ENCODE assay signal across 24 cellular contexts in genomic region chr4:57612279-57612678, GRCh38.
DNase-seq lines count a peak whose midpoint lies in the region; ATAC-seq and TF ChIP-seq lines count a peak whose summit lies in the region.
"Had no signal": no experiment of that assay in that cellular context is flagged by ENCODE, and none has a peak within 500 bp of the region (broad histone marks: within the 10 kb centered on the region; RNA-seq: fewer than 3 reads in every experiment).

No MANE protein-coding gene starts in this region.

- TF ChIP-seq CTCF in DND-41 (IDR thresholded peaks at IDR 0.05; ENCODE audit: borderline replicate concordance, extremely low read depth, low read length, poor library complexity, severe bottlenecking) (peak; percentile 16), OCI-LY3 (IDR thresholded peaks at IDR 0.05; ENCODE audit: low read depth, low read length) (peak; percentile 12; the same call in 1 of the 2 replicates), kidney epithelial cell (IDR thresholded peaks at IDR 0.05; ENCODE audit: insufficient read depth, low read length, poor library complexity, severe bottlenecking) (peak; percentile 27), osteocyte (IDR thresholded peaks at IDR 0.05) (peak; percentile 15)

- H3K36me3 ChIP-seq in DND-41 (ENCODE audit: insufficient read depth, low read length) (no peaks in the 10 kb centered on the region), OCI-LY3 (replicated peaks; ENCODE audit: low read depth, low read length) (no peaks in the 10 kb centered on the region), kidney epithelial cell (ENCODE audit: control insufficient read depth, insufficient read depth, low read length) (no peaks in the 10 kb centered on the region)
- H3K36me3 ChIP-seq: gastroesophageal sphincter, HAP-1, spleen had no signal

- H3K9me3 ChIP-seq in DND-41 (ENCODE audit: insufficient read depth, low read length, severe bottlenecking) (no peaks in the 10 kb centered on the region), OCI-LY3 (ENCODE audit: insufficient read depth, low read length) (no peaks in the 10 kb centered on the region)
- H3K9me3 ChIP-seq: gastroesophageal sphincter, HAP-1, spleen had no signal

- no peak overlapping the region for H3K27ac Mint-ChIP-seq in osteocyte (ENCODE audit: unreplicated experiment)
- H3K27ac Mint-ChIP-seq: activated CD8-positive, alpha-beta memory T cell treated with anti-CD3 and anti-CD28 coated beads, Interleukin-2, amount 10 ng/mL, durations not matched to agents 7 days and 5 days; naive thymus-derived CD4-positive, alpha-beta T cell had no signal

- no peak overlapping the region for H3K27ac ChIP-seq in DND-41 (ENCODE audit: low read length)
- H3K27ac ChIP-seq in OCI-LY3 (ENCODE audit: low read length), result no peak overlapping the region
- H3K27ac ChIP-seq: coronary artery, gastroesophageal sphincter, spleen had no signal

- no peak overlapping the region for H3K4me3 Mint-ChIP-seq in osteocyte (ENCODE audit: unreplicated experiment)
- H3K4me3 Mint-ChIP-seq: activated CD8-positive, alpha-beta memory T cell treated with anti-CD3 and anti-CD28 coated beads, Interleukin-2, amount 10 ng/mL, durations not matched to agents 7 days and 5 days; naive thymus-derived CD4-positive, alpha-beta T cell had no signal

- no peak overlapping the region for H3K4me3 ChIP-seq in DND-41 (ENCODE audit: low read depth in 1 of 2, low read length in 2 of 2)
- no peak overlapping the region for H3K4me3 ChIP-seq in OCI-LY3 (ENCODE audit: low read length)
- H3K4me3 ChIP-seq in kidney epithelial cell (ENCODE audit: low read depth, low read length), result no peak overlapping the region
- H3K4me3 ChIP-seq: coronary artery, gastroesophageal sphincter, HAP-1, spleen had no signal

- no peaks in the 10 kb centered on the region for H3K9me3 Mint-ChIP-seq in osteocyte (ENCODE audit: unreplicated experiment)

- intact Hi-C loops in sciatic nerve (cut with DNase I), result no loop called here

- ATAC-seq in DND-41 (ENCODE audit: insufficient read depth, low read depth), result no peak
- no peak for ATAC-seq in sciatic nerve
- ATAC-seq: activated CD8-positive, alpha-beta memory T cell treated with anti-CD3 and anti-CD28 coated beads, Interleukin-2, amount 10 ng/mL, durations not matched to agents 7 days and 5 days; gastroesophageal sphincter; naive thymus-derived CD4-positive, alpha-beta T cell; SK-N-SH treated with all-trans-retinoic acid at 6 μM for 48 hours had no signal

- no peaks in the 10 kb centered on the region for H3K27me3 Mint-ChIP-seq in osteocyte (ENCODE audit: unreplicated experiment)
- H3K27me3 Mint-ChIP-seq: activated CD8-positive, alpha-beta memory T cell treated with anti-CD3 and anti-CD28 coated beads, Interleukin-2, amount 10 ng/mL, durations not matched to agents 7 days and 5 days; naive thymus-derived CD4-positive, alpha-beta T cell had no signal

- H3K4me2 ChIP-seq in DND-41 (ENCODE audit: insufficient read depth, low read length) (no peak overlapping the region), OCI-LY3 (ENCODE audit: low read length) (no peak overlapping the region)

- H4K20me1 ChIP-seq in DND-41 (ENCODE audit: insufficient read depth, low read length) (no peaks in the 10 kb centered on the region), OCI-LY3 (ENCODE audit: insufficient read depth, low read length) (no peaks in the 10 kb centered on the region)

- H3K9ac ChIP-seq in DND-41 (ENCODE audit: low read depth, low read length) (no peak overlapping the region), OCI-LY3 (ENCODE audit: low read length) (no peak overlapping the region)

- H2AFZ ChIP-seq in DND-41 (ENCODE audit: low read depth, low read length) (no peak overlapping the region), OCI-LY3 (ENCODE audit: low read depth, low read length) (no peak overlapping the region; the same call in 1 of the 2 replicates)

- H3K27me3 ChIP-seq in DND-41 (ENCODE audit: insufficient read depth, low read length, poor library complexity) (no peaks in the 10 kb centered on the region), OCI-LY3 (ENCODE audit: low read depth, low read length) (no peaks in the 10 kb centered on the region), kidney epithelial cell (ENCODE audit: control insufficient read depth, insufficient read depth, low read length) (no peaks in the 10 kb centered on the region)
- H3K27me3 ChIP-seq: gastroesophageal sphincter, spleen had no signal

- no peaks in the 10 kb centered on the region for H3K4me1 Mint-ChIP-seq in osteocyte (ENCODE audit: unreplicated experiment)
- H3K4me1 Mint-ChIP-seq: activated CD8-positive, alpha-beta memory T cell treated with anti-CD3 and anti-CD28 coated beads, Interleukin-2, amount 10 ng/mL, durations not matched to agents 7 days and 5 days had no signal

- DNase-seq in DND-41 (no peak), kidney epithelial cell (ENCODE audit: low read depth) (no peak), osteocyte (ENCODE audit: extremely low spot score, unreplicated experiment) (no peak), sciatic nerve (ENCODE audit: low spot score) (no peak), T-helper 1 cell (no peak)
- no peak for DNase-seq in stimulated activated CD4-positive, alpha-beta T cell treated with anti-CD3 and anti-CD28 coated beads, Interleukin-15, amount 100 ng/mL, for 24 hours
- DNase-seq: activated CD4-positive, alpha-beta T cell treated with anti-CD3 and anti-CD28 coated beads, Interleukin-2, amount 50 U/mL, for 1 hour; activated CD8-positive, alpha-beta memory T cell treated with anti-CD3 and anti-CD28 coated beads, Interleukin-2, amount 10 ng/mL, durations not matched to agents 7 days and 5 days; activated naive CD4-positive, alpha-beta T cell treated with anti-CD3 and anti-CD28 coated beads, Interleukin-2, amount 50 U/mL, for 16 hours; AML-193; DMS79 treated with DMSO at 0.1 percent for 48 hours; Karpas-422; mesenchymal stem cell; naive thymus-derived CD4-positive, alpha-beta T cell; NCI-H1048; NCI-H187 treated with DMSO at 0.1 percent for 48 hours; NCI-H69; spleen; stimulated activated naive CD4-positive, alpha-beta T cell treated with Interleukin-2 at 50 U/mL for 16 hours had no signal

- no peaks in the 10 kb centered on the region for H3K36me3 Mint-ChIP-seq in osteocyte (ENCODE audit: unreplicated experiment)
- H3K36me3 Mint-ChIP-seq: activated CD8-positive, alpha-beta memory T cell treated with anti-CD3 and anti-CD28 coated beads, Interleukin-2, amount 10 ng/mL, durations not matched to agents 7 days and 5 days; naive thymus-derived CD4-positive, alpha-beta T cell had no signal

- H3K79me2 ChIP-seq in DND-41 (ENCODE audit: insufficient read depth, low read length), result no peaks in the 10 kb centered on the region
- no peaks in the 10 kb centered on the region for H3K79me2 ChIP-seq in OCI-LY3 (ENCODE audit: low read length)

- H3K4me1 ChIP-seq in DND-41 (ENCODE audit: insufficient read depth, low read length) (no peaks in the 10 kb centered on the region), OCI-LY3 (ENCODE audit: low read length) (no peaks in the 10 kb centered on the region)
- H3K4me1 ChIP-seq: gastroesophageal sphincter, HAP-1, spleen had no signal
